8 cellular contexts compared by ENCODE assay signal in the genomic region with DNA sequence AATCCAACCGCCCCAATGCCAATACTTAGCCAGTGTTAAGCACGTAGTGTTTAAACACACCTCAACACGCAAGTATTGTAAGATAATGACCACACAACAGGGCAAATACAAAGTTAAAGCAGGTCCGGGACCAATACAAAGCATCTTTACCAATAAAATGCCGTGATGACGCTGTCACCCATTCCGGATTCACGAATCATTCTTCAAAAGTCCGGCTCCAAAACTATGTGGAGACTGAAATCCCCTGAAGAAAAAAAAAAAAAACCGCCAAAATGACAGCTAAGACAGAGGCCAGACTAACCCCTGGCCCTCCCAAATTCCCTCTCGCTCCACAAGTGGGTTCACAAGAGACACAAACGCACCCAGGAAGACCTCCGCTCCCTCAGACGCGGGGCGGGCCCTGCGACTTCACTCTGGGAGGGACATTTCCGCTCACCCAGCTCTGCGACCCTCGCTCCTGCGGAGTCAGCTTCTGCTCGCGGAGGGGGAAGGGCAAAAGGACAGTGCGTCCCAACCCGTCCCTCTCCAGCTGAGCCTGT. TPM values are rescaled to one million over a fixed set of nuclear protein-coding genes. Genes with fewer than 3 reads are reported as not detected.
DNase-seq lines count a peak whose midpoint lies in the region; ATAC-seq, FAIRE-seq and TF ChIP-seq lines count a peak whose summit lies in the region.

No MANE protein-coding gene starts in this region.

- dilution Hi-C loops in endothelial cell of umbilical vein (cut with MboI; ENCODE audit: extremely low pct_ligation_motif_present, low sequenced_read_pairs) = no loop called here

- H3K9me2 ChIP-seq in OCI-LY1 (ENCODE audit: low read depth, low read length) = no peaks in the 10 kb centered on the region

- peak overlapping the region; percentile 74 for H3K4me3 ChIP-seq in H7 (ENCODE audit: insufficient read depth, low read depth, low read length)
- peak overlapping the region; percentile 94 for H3K4me3 ChIP-seq in OCI-LY1 (ENCODE audit: low read depth, low read length, poor library complexity, severe bottlenecking)
- peak overlapping the region; percentile 67 to 92 (median 87) for H3K4me3 ChIP-seq in endothelial cell of umbilical vein (replicated peaks in 1 of 3; ENCODE audit: insufficient read depth in 1 of 3, low read depth in 1 of 3, low read length in 3 of 3)
- peak overlapping the region; percentile 84 for H3K4me3 ChIP-seq in trophoblast cell (ENCODE audit: low read depth, low read length)

- no peak overlapping the region for H3K23ac ChIP-seq in trophoblast cell (ENCODE audit: low read length)

- H3K79me2 ChIP-seq in OCI-LY1 (ENCODE audit: insufficient read depth, low read length) = peaks cover 46% of the 10 kb centered on the region
- H3K79me2 ChIP-seq in endothelial cell of umbilical vein (ENCODE audit: control insufficient read depth, insufficient read depth, low read length) = peaks cover 52% of the 10 kb centered on the region
- H3K79me2 ChIP-seq in trophoblast cell (ENCODE audit: control insufficient read depth, insufficient read depth, low read length, poor library complexity) = peaks cover 3% of the 10 kb centered on the region

- H3K4ac ChIP-seq in trophoblast cell (ENCODE audit: low read depth, low read length) = peak overlapping the region; percentile 37

- H4K91ac ChIP-seq in trophoblast cell (ENCODE audit: low read depth, low read length) = peak overlapping the region; percentile 71

- H3K27ac ChIP-seq in OCI-LY1 (ENCODE audit: low read depth, low read length, poor library complexity, severe bottlenecking) = peak overlapping the region; percentile 87
- peak overlapping the region; percentile 92 for H3K27ac ChIP-seq in endothelial cell of umbilical vein (ENCODE audit: insufficient read depth, low read depth, low read length)
- peak overlapping the region; percentile 75 for H3K27ac ChIP-seq in trophoblast cell (ENCODE audit: low read depth, low read length)

- TSS peak; percentile 60 for BruUV-seq in endothelial cell of umbilical vein (replicated peaks; lab: Mats Ljungman, UMichigan)

- H4K20me1 ChIP-seq in OCI-LY1 (ENCODE audit: insufficient read depth, low read length) = no peaks in the 10 kb centered on the region
- no peaks in the 10 kb centered on the region for H4K20me1 ChIP-seq in endothelial cell of umbilical vein (replicated peaks; ENCODE audit: control insufficient read depth, extremely low read depth, insufficient read depth, low read length)

- no peaks in the 10 kb centered on the region for H3K9me3 ChIP-seq in OCI-LY1 (ENCODE audit: low read length)
- H3K9me3 ChIP-seq in endothelial cell of umbilical vein (replicated peaks; ENCODE audit: control insufficient read depth, insufficient read depth, low read length) = no peaks in the 10 kb centered on the region
- H3K9me3 ChIP-seq in trophoblast cell (ENCODE audit: insufficient read depth, low read depth, low read length) = no peaks in the 10 kb centered on the region

- H2AFZ ChIP-seq in OCI-LY1 (ENCODE audit: low read length) (peak overlapping the region; percentile 88; the same call in 1 of the 2 replicates), endothelial cell of umbilical vein (ENCODE audit: low read depth, low read length) (peak overlapping the region; percentile 52), trophoblast cell (ENCODE audit: insufficient read depth, low read length, poor library complexity) (peak overlapping the region; percentile 71)

- POLR2A ChIA-PET in endothelial cell of umbilical vein (lab: Charles Lee) = interaction anchor here (0.5 to 2.5 kb wide), 5 partner anchors 21 to 394 kb away, joined by 3 to 18 read pairs (median 4); partner anchors contain the start of genes GAS5 and ZBTB37

- peak overlapping the region; percentile 78 for H4K8ac ChIP-seq in trophoblast cell (ENCODE audit: low read depth, low read length)

- peak overlapping the region; percentile 96 for H3K9ac ChIP-seq in OCI-LY1 (ENCODE audit: low read length)
- H3K9ac ChIP-seq in endothelial cell of umbilical vein (replicated peaks; ENCODE audit: extremely low read depth, insufficient read depth, low read length) = peak overlapping the region; percentile 98
- peak overlapping the region; percentile 71 for H3K9ac ChIP-seq in trophoblast cell (ENCODE audit: low read length)

- peak overlapping the region; percentile 71 for H4K12ac ChIP-seq in trophoblast cell (ENCODE audit: low read depth, low read length)

- CTCF ChIA-PET in endothelial cell of umbilical vein (lab: Charles Lee) = interaction anchor here (0.6 to 2.8 kb wide), 11 partner anchors 14 to 1082 kb away, joined by 3 to 49 read pairs (median 3); partner anchors contain the start of gene KLHL20

- H3K4me2 ChIP-seq in OCI-LY1 (ENCODE audit: low read length) (peak overlapping the region; percentile 84), endothelial cell of umbilical vein (ENCODE audit: insufficient read depth, low read length) (peak overlapping the region; percentile 81), trophoblast cell (ENCODE audit: low read length) (peak overlapping the region; percentile 81)

- H3K9me1 ChIP-seq in endothelial cell of umbilical vein (replicated peaks; ENCODE audit: control insufficient read depth, extremely low read depth, insufficient read depth, low read length) = no peaks in the 10 kb centered on the region

- peak overlapping the region; percentile 55 for H2BK5ac ChIP-seq in trophoblast cell (ENCODE audit: low read depth, low read length, poor library complexity)

- TF ChIP-seq POLR2A in GM18505 (IDR thresholded peaks at IDR 0.05; ENCODE audit: borderline replicate concordance, extremely low read depth, insufficient read depth, insufficient read length) = no peak
- TF ChIP-seq POLR2A in endothelial cell of umbilical vein (IDR thresholded peaks at IDR 0.05; ENCODE audit: low read depth, low read length) = no peak

- H2BK12ac ChIP-seq in trophoblast cell (ENCODE audit: low read length) = no peak overlapping the region

- no peaks in the 10 kb centered on the region; the same call in 1 of the 2 replicates for H3K36me3 ChIP-seq in H7 (replicated peaks; ENCODE audit: control insufficient read depth, insufficient read depth, low read length)
- peaks cover 30% of the 10 kb centered on the region for H3K36me3 ChIP-seq in OCI-LY1 (ENCODE audit: insufficient read depth, low read length)
- no peaks in the 10 kb centered on the region for H3K36me3 ChIP-seq in endothelial cell of umbilical vein (ENCODE audit: control insufficient read depth in 2 of 2, extremely low read depth in 1 of 2, insufficient read depth in 2 of 2, low read length in 2 of 2)
- H3K36me3 ChIP-seq in trophoblast cell (ENCODE audit: control insufficient read depth in 1 of 2, insufficient read depth in 2 of 2, low read length in 2 of 2) = no peaks in the 10 kb centered on the region

- H3F3A ChIP-seq in OCI-LY1 (ENCODE audit: insufficient read depth, low read length) = no peaks in the 10 kb centered on the region

- H3K27me3 ChIP-seq in H7 (ENCODE audit: control insufficient read depth, insufficient read depth, low read length) = no peaks in the 10 kb centered on the region
- H3K27me3 ChIP-seq in OCI-LY1 (ENCODE audit: insufficient read depth, low read length) = no peaks in the 10 kb centered on the region
- no peaks in the 10 kb centered on the region for H3K27me3 ChIP-seq in endothelial cell of umbilical vein (ENCODE audit: control insufficient read depth in 2 of 2, insufficient read depth in 2 of 2, low read length in 2 of 2)
- H3K27me3 ChIP-seq in trophoblast cell (ENCODE audit: insufficient read depth, low read length) = no peaks in the 10 kb centered on the region

- TF ChIP-seq CTCF in OCI-LY1 (IDR thresholded peaks at IDR 0.05; ENCODE audit: low read length) (no peak), endothelial cell of umbilical vein (IDR thresholded peaks at IDR 0.05; ENCODE audit: extremely low read depth in 1 of 2, insufficient read depth in 1 of 2, low read depth in 1 of 2, low read length in 2 of 2) (no peak)

- no peak for FAIRE-seq in endothelial cell of umbilical vein (lab: Jason Lieb, UNC)

- H3K18ac ChIP-seq in trophoblast cell (ENCODE audit: low read length) = peak overlapping the region; percentile 28

- intact Hi-C loops in endothelial cell of umbilical vein (cut with micrococcal nuclease) = loop anchor here (1.0 to 2.0 kb wide), 8 partner anchors 29 to 1079 kb away; partner anchors contain the start of genes KLHL20, RABGAP1L and ZBTB37

- peak; percentile 35 for ATAC-seq in GM18505 (IDR thresholded peaks at IDR 0.05; ENCODE audit: unreplicated experiment)

- no CpG with 5 or more reads among the region's 25 CpGs for WGBS in trophoblast cell (ENCODE audit: extremely low coverage, insufficient coverage, insufficient read length)

- peaks cover 41% of the 10 kb centered on the region for H3K4me1 ChIP-seq in OCI-LY1 (ENCODE audit: insufficient read depth, low read length, severe bottlenecking)
- peaks cover 15% of the 10 kb centered on the region for H3K4me1 ChIP-seq in endothelial cell of umbilical vein (ENCODE audit: control insufficient read depth, extremely low read depth, insufficient read depth, low read length)
- H3K4me1 ChIP-seq in trophoblast cell (ENCODE audit: control insufficient read depth in 1 of 2, insufficient read depth in 2 of 2, low read length in 2 of 2) = peaks cover 0 to 1% of the 10 kb centered on the region in 2 experiments

- no peak overlapping the region for H2AK5ac ChIP-seq in trophoblast cell (ENCODE audit: low read length)

- DNase-seq in H7 (no peak), endothelial cell of umbilical vein (ENCODE audit: low read depth, low spot score) (no peak), trophoblast cell (peak; percentile 36 to 78), KBM-7 (no peak), NCI-H128 (lab: John Stamatoyannopoulos, UW; ENCODE audit: unreplicated experiment) (no peak), NCI-H1436 (lab: John Stamatoyannopoulos, UW) (no peak)

- in situ Hi-C loops in KBM-7 (cut with MboI; ENCODE audit: low pct_unique_long_range_greater_than_20kb, low sequenced_read_pairs) = no loop called here

- H2BK120ac ChIP-seq in trophoblast cell (ENCODE audit: insufficient read depth, low read length, poor library complexity) = peak overlapping the region; percentile 40

- H3K14ac ChIP-seq in trophoblast cell (ENCODE audit: low read length) = peak overlapping the region; percentile 48

- H3K79me1 ChIP-seq in trophoblast cell (ENCODE audit: low read length) = peaks cover 7% of the 10 kb centered on the region

RNA-seq across cellular contexts. Expression of gene DARS2, which starts 0.6 kb away (rescaled TPM):
- 48.0 and 54.7 TPM in 2 replicates for total RNA-seq in H7 (2014; rRNA removed; shearing (Covaris generic))
- 30.5 and 33.6 TPM in 2 replicates for total RNA-seq in endothelial cell of umbilical vein
- polyA plus RNA-seq in endothelial cell of umbilical vein = 12.8 and 17.4 TPM in 2 replicates
- 20.5 TPM in 2 replicates for polyA plus RNA-seq in endothelial cell of umbilical vein (2011; cell fraction: cytosol; rRNA removed)
- polyA plus RNA-seq in endothelial cell of umbilical vein (2011; cell fraction: nucleus; rRNA removed) = 20.6 and 28.4 TPM in 2 replicates
- polyA plus RNA-seq in endothelial cell of umbilical vein (2012) = 15.4 and 28.9 TPM in 2 replicates
- polyA minus RNA-seq in endothelial cell of umbilical vein = 30.8 and 36.8 TPM in 2 replicates
- polyA minus RNA-seq in endothelial cell of umbilical vein (2011; cell fraction: cytosol; rRNA and poly(A)+ RNA removed) = 34.0 TPM
- 17.7 and 24.9 TPM in 2 replicates for polyA minus RNA-seq in endothelial cell of umbilical vein (2011; cell fraction: nucleus; rRNA and poly(A)+ RNA removed)
- 17.2 and 17.4 TPM in 2 replicates for polyA plus RNA-seq in trophoblast cell (2013)

RNA-seq across cellular contexts. Expression of gene CENPL, which starts 0.8 kb away (rescaled TPM):
- total RNA-seq in H7 (2014; rRNA removed; shearing (Covaris generic)) = 32.8 and 33.1 TPM in 2 replicates
- total RNA-seq in endothelial cell of umbilical vein = 19.0 and 20.8 TPM in 2 replicates
- polyA plus RNA-seq in endothelial cell of umbilical vein = 5.9 and 6.6 TPM in 2 replicates
- 10.3 and 11.4 TPM in 2 replicates for polyA plus RNA-seq in endothelial cell of umbilical vein (2011; cell fraction: cytosol; rRNA removed)
- 6.2 and 8.4 TPM in 2 replicates for polyA plus RNA-seq in endothelial cell of umbilical vein (2011; cell fraction: nucleus; rRNA removed)
- polyA plus RNA-seq in endothelial cell of umbilical vein (2012) = 5.4 and 14.6 TPM in 2 replicates
- 18.6 and 20.1 TPM in 2 replicates for polyA minus RNA-seq in endothelial cell of umbilical vein
- 22.5 TPM for polyA minus RNA-seq in endothelial cell of umbilical vein (2011; cell fraction: cytosol; rRNA and poly(A)+ RNA removed)
- 9.4 and 9.6 TPM in 2 replicates for polyA minus RNA-seq in endothelial cell of umbilical vein (2011; cell fraction: nucleus; rRNA and poly(A)+ RNA removed)
- polyA plus RNA-seq in trophoblast cell (2013) = 7.7 and 8.2 TPM in 2 replicates

RNA-seq across cellular contexts. Expression of gene GAS5, which starts 43.9 kb away (rescaled TPM):
- 937 and 1,209 TPM in 2 replicates for total RNA-seq in H7 (2014; rRNA removed; shearing (Covaris generic))
- total RNA-seq in endothelial cell of umbilical vein = 302 and 343 TPM in 2 replicates
- polyA plus RNA-seq in endothelial cell of umbilical vein = 411 and 492 TPM in 2 replicates
- polyA plus RNA-seq in endothelial cell of umbilical vein (2011; cell fraction: cytosol; rRNA removed) = 608 and 704 TPM in 2 replicates
- polyA plus RNA-seq in endothelial cell of umbilical vein (2011; cell fraction: nucleus; rRNA removed) = 1,117 and 1,410 TPM in 2 replicates
- 417 and 489 TPM in 2 replicates for polyA plus RNA-seq in endothelial cell of umbilical vein (2012)
- polyA minus RNA-seq in endothelial cell of umbilical vein = 259 and 269 TPM in 2 replicates
- 308 TPM for polyA minus RNA-seq in endothelial cell of umbilical vein (2011; cell fraction: cytosol; rRNA and poly(A)+ RNA removed)
- 492 and 652 TPM in 2 replicates for polyA minus RNA-seq in endothelial cell of umbilical vein (2011; cell fraction: nucleus; rRNA and poly(A)+ RNA removed)
- 243 TPM in 2 replicates for polyA plus RNA-seq in trophoblast cell (2013)

RNA-seq across cellular contexts. Expression of gene ZBTB37, which starts 44.3 kb away (rescaled TPM):
- total RNA-seq in H7 (2014; rRNA removed; shearing (Covaris generic)) = 6.1 and 10.2 TPM in 2 replicates
- 4.9 and 5.9 TPM in 2 replicates for total RNA-seq in endothelial cell of umbilical vein
- polyA plus RNA-seq in endothelial cell of umbilical vein = 0.73 and 0.94 TPM in 2 replicates
- polyA plus RNA-seq in endothelial cell of umbilical vein (2011; cell fraction: cytosol; rRNA removed) = 0.61 and 0.68 TPM in 2 replicates
- polyA plus RNA-seq in endothelial cell of umbilical vein (2011; cell fraction: nucleus; rRNA removed) = 4.2 and 4.9 TPM in 2 replicates
- polyA plus RNA-seq in endothelial cell of umbilical vein (2012) = 1.1 and 1.6 TPM in 2 replicates
- polyA minus RNA-seq in endothelial cell of umbilical vein = 8.8 and 11.0 TPM in 2 replicates
- 3.4 TPM for polyA minus RNA-seq in endothelial cell of umbilical vein (2011; cell fraction: cytosol; rRNA and poly(A)+ RNA removed)
- 7.0 and 8.3 TPM in 2 replicates for polyA minus RNA-seq in endothelial cell of umbilical vein (2011; cell fraction: nucleus; rRNA and poly(A)+ RNA removed)
- polyA plus RNA-seq in trophoblast cell (2013) = 2.4 and 2.7 TPM in 2 replicates

Comparison
In these comparisons a context has a peak if more than half of its experiments do, and no peak if none do; other contexts are left out.
1. DNase-seq: peak in trophoblast cell (2 of 2); none in H7 (single experiment), endothelial cell of umbilical vein (single experiment), KBM-7 (single experiment), NCI-H128 (single experiment) and NCI-H1436 (single experiment).
2. Peak in every context shown above with its lines, with median percentiles within 50 percentile points of each other: H3K4me3 ChIP-seq, H2AFZ ChIP-seq, H3K27ac ChIP-seq, H3K4me2 ChIP-seq and H3K9ac ChIP-seq.